Comparison of ENCODE assay signal across 1 cellular context in the genomic region with DNA sequence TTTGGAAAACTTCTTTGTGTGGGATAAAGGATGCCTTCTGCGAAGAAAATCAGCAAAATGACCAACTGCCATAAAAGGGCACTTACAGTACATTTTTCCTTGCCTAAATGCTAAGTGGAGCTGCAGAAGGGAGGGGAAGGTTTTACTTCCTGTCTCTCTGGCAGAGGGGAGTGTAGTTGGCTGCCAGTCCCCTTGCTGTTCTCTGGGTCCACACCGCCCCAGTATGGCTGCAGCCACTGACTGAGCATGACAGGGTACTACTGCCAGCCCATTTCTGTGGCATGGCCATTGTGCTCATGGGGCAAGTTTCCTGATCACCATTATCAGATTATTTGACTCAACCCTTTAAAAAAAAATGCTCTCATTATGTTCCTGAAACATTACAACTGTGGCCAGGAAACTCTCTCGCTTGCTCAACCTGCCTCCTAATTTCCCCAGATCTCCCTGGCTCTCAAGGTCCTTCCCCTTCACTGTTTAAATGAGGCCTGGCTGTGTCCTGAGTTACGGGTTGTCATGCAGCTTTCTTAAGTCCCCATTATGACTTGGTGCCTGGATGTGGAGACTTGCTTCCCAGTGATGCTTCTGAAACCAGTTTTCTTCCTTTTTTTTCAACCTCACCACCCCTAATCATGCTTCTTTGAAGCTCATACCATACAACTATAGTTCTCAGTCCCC.
TF ChIP-seq lines count a peak whose summit lies in the region.

No MANE protein-coding gene starts in this region.

TF ChIP-seq in K562, 482 proteins besides CTCF, POLR2A, EP300 and RAD21 (continued from another document):
- TF ChIP-seq, protein P1, sequence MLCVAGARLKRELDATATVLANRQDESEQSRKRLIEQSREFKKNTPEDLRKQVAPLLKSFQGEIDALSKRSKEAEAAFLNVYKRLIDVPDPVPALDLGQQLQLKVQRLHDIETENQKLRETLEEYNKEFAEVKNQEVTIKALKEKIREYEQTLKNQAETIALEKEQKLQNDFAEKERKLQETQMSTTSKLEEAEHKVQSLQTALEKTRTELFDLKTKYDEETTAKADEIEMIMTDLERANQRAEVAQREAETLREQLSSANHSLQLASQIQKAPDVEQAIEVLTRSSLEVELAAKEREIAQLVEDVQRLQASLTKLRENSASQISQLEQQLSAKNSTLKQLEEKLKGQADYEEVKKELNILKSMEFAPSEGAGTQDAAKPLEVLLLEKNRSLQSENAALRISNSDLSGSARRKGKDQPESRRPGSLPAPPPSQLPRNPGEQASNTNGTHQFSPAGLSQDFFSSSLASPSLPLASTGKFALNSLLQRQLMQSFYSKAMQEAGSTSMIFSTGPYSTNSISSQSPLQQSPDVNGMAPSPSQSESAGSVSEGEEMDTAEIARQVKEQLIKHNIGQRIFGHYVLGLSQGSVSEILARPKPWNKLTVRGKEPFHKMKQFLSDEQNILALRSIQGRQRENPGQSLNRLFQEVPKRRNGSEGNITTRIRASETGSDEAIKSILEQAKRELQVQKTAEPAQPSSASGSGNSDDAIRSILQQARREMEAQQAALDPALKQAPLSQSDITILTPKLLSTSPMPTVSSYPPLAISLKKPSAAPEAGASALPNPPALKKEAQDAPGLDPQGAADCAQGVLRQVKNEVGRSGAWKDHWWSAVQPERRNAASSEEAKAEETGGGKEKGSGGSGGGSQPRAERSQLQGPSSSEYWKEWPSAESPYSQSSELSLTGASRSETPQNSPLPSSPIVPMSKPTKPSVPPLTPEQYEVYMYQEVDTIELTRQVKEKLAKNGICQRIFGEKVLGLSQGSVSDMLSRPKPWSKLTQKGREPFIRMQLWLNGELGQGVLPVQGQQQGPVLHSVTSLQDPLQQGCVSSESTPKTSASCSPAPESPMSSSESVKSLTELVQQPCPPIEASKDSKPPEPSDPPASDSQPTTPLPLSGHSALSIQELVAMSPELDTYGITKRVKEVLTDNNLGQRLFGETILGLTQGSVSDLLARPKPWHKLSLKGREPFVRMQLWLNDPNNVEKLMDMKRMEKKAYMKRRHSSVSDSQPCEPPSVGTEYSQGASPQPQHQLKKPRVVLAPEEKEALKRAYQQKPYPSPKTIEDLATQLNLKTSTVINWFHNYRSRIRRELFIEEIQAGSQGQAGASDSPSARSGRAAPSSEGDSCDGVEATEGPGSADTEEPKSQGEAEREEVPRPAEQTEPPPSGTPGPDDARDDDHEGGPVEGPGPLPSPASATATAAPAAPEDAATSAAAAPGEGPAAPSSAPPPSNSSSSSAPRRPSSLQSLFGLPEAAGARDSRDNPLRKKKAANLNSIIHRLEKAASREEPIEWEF (CRISPR knock-in tag; IDR thresholded peaks at IDR 0.05), result no peak
- TF ChIP-seq, protein P2, sequence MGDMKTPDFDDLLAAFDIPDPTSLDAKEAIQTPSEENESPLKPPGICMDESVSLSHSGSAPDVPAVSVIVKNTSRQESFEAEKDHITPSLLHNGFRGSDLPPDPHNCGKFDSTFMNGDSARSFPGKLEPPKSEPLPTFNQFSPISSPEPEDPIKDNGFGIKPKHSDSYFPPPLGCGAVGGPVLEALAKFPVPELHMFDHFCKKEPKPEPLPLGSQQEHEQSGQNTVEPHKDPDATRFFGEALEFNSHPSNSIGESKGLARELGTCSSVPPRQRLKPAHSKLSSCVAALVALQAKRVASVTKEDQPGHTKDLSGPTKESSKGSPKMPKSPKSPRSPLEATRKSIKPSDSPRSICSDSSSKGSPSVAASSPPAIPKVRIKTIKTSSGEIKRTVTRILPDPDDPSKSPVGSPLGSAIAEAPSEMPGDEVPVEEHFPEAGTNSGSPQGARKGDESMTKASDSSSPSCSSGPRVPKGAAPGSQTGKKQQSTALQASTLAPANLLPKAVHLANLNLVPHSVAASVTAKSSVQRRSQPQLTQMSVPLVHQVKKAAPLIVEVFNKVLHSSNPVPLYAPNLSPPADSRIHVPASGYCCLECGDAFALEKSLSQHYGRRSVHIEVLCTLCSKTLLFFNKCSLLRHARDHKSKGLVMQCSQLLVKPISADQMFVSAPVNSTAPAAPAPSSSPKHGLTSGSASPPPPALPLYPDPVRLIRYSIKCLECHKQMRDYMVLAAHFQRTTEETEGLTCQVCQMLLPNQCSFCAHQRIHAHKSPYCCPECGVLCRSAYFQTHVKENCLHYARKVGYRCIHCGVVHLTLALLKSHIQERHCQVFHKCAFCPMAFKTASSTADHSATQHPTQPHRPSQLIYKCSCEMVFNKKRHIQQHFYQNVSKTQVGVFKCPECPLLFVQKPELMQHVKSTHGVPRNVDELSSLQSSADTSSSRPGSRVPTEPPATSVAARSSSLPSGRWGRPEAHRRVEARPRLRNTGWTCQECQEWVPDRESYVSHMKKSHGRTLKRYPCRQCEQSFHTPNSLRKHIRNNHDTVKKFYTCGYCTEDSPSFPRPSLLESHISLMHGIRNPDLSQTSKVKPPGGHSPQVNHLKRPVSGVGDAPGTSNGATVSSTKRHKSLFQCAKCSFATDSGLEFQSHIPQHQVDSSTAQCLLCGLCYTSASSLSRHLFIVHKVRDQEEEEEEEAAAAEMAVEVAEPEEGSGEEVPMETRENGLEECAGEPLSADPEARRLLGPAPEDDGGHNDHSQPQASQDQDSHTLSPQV (IDR thresholded peaks at IDR 0.05), result 0 out of 2 replicates have a peak, but pooled peaks have one; percentile 38
- TF ChIP-seq, protein P3, sequence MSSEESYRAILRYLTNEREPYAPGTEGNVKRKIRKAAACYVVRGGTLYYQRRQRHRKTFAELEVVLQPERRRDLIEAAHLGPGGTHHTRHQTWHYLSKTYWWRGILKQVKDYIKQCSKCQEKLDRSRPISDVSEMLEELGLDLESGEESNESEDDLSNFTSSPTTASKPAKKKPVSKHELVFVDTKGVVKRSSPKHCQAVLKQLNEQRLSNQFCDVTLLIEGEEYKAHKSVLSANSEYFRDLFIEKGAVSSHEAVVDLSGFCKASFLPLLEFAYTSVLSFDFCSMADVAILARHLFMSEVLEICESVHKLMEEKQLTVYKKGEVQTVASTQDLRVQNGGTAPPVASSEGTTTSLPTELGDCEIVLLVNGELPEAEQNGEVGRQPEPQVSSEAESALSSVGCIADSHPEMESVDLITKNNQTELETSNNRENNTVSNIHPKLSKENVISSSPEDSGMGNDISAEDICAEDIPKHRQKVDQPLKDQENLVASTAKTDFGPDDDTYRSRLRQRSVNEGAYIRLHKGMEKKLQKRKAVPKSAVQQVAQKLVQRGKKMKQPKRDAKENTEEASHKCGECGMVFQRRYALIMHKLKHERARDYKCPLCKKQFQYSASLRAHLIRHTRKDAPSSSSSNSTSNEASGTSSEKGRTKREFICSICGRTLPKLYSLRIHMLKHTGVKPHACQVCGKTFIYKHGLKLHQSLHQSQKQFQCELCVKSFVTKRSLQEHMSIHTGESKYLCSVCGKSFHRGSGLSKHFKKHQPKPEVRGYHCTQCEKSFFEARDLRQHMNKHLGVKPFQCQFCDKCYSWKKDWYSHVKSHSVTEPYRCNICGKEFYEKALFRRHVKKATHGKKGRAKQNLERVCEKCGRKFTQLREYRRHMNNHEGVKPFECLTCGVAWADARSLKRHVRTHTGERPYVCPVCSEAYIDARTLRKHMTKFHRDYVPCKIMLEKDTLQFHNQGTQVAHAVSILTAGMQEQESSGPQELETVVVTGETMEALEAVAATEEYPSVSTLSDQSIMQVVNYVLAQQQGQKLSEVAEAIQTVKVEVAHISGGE (CRISPR knock-in tag; IDR thresholded peaks at IDR 0.05), result no peak
- TF ChIP-seq, protein P4, sequence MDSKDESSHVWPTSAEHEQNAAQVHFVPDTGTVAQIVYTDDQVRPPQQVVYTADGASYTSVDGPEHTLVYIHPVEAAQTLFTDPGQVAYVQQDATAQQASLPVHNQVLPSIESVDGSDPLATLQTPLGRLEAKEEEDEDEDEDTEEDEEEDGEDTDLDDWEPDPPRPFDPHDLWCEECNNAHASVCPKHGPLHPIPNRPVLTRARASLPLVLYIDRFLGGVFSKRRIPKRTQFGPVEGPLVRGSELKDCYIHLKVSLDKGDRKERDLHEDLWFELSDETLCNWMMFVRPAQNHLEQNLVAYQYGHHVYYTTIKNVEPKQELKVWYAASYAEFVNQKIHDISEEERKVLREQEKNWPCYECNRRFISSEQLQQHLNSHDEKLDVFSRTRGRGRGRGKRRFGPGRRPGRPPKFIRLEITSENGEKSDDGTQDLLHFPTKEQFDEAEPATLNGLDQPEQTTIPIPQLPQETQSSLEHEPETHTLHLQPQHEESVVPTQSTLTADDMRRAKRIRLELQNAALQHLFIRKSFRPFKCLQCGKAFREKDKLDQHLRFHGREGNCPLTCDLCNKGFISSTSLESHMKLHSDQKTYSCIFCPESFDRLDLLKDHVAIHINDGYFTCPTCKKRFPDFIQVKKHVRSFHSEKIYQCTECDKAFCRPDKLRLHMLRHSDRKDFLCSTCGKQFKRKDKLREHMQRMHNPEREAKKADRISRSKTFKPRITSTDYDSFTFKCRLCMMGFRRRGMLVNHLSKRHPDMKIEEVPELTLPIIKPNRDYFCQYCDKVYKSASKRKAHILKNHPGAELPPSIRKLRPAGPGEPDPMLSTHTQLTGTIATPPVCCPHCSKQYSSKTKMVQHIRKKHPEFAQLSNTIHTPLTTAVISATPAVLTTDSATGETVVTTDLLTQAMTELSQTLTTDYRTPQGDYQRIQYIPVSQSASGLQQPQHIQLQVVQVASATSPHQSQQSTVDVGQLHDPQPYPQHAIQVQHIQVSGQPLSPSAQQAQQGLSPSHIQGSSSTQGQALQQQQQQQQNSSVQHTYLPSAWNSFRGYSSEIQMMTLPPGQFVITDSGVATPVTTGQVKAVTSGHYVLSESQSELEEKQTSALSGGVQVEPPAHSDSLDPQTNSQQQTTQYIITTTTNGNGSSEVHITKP (IDR thresholded peaks at IDR 0.05; ENCODE audit: partially characterized antibody), result no peak
- TF ChIP-seq CBFB (CRISPR knock-in tag; IDR thresholded peaks at IDR 0.05) (no peak), RBM34 (IDR thresholded peaks at IDR 0.05; ENCODE audit: borderline replicate concordance, insufficient read depth, low read length) (no peak), PHF8 (IDR thresholded peaks at IDR 0.05; ENCODE audit: borderline replicate concordance, low read length) (no peak), ETV1 (tag; conservative IDR thresholded peaks at IDR 0.05; ENCODE audit: low read depth) (0 out of 2 replicates have a peak, but pooled peaks have one; percentile 16), RBFOX2 (IDR thresholded peaks at IDR 0.05; ENCODE audit: low read depth, low read length) (no peak), ZNF76 (CRISPR knock-in tag; IDR thresholded peaks at IDR 0.05; ENCODE audit: borderline replicate concordance) (no peak), ZFP1 (CRISPR knock-in tag; IDR thresholded peaks at IDR 0.05) (no peak), POLR2B (IDR thresholded peaks at IDR 0.05; ENCODE audit: low read depth, partially characterized antibody) (no peak), POLR2AphosphoS5 (IDR thresholded peaks at IDR 0.05; ENCODE audit: control insufficient read depth, insufficient read depth, low read depth, low read length) (no peak), SPI1 (IDR thresholded peaks at IDR 0.05; ENCODE audit: borderline replicate concordance, low read depth, low read length) (0 out of 2 replicates have a peak, but pooled peaks have one; percentile 19), MCM2 (IDR thresholded peaks at IDR 0.05; ENCODE audit: low read depth) (no peak), SMAD4 (CRISPR knock-in tag; conservative IDR thresholded peaks at IDR 0.05) (no peak), RBM14 (IDR thresholded peaks at IDR 0.05; ENCODE audit: borderline replicate concordance, insufficient read depth, low read depth, low read length) (no peak), MYC (IDR thresholded peaks at IDR 0.05; ENCODE audit: low read depth, low read length) (no peak), MYC (CRISPR knock-in tag; IDR thresholded peaks at IDR 0.05; ENCODE audit: borderline replicate concordance, low read depth) (no peak), FIP1L1 (IDR thresholded peaks at IDR 0.05; ENCODE audit: low read depth, low read length, poor library complexity, severe bottlenecking) (no peak), NCOA2 (IDR thresholded peaks at IDR 0.05; ENCODE audit: partially characterized antibody in 2 of 2) (no peak), ZNF12 (CRISPR knock-in tag; IDR thresholded peaks at IDR 0.05) (no peak), NUFIP1 (IDR thresholded peaks at IDR 0.05; ENCODE audit: partially characterized antibody) (no peak), SRF (CRISPR knock-in tag; IDR thresholded peaks at IDR 0.05) (peak in 1 of 2 experiments; percentile 69; a peak in 1 of 4 replicates), CHD4 (IDR thresholded peaks at IDR 0.05; ENCODE audit: insufficient read depth, insufficient replicate concordance, low read depth, low read length, poor library complexity, severe bottlenecking) (no peak)
- TF ChIP-seq, protein P5, sequence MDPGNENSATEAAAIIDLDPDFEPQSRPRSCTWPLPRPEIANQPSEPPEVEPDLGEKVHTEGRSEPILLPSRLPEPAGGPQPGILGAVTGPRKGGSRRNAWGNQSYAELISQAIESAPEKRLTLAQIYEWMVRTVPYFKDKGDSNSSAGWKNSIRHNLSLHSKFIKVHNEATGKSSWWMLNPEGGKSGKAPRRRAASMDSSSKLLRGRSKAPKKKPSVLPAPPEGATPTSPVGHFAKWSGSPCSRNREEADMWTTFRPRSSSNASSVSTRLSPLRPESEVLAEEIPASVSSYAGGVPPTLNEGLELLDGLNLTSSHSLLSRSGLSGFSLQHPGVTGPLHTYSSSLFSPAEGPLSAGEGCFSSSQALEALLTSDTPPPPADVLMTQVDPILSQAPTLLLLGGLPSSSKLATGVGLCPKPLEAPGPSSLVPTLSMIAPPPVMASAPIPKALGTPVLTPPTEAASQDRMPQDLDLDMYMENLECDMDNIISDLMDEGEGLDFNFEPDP (CRISPR knock-in tag; IDR thresholded peaks at IDR 0.05), result no peak
TF ChIP-seq in K562: peak in this region for 4.
